Comparison of ENCODE assay signal across 8 cellular contexts in the genomic region with DNA sequence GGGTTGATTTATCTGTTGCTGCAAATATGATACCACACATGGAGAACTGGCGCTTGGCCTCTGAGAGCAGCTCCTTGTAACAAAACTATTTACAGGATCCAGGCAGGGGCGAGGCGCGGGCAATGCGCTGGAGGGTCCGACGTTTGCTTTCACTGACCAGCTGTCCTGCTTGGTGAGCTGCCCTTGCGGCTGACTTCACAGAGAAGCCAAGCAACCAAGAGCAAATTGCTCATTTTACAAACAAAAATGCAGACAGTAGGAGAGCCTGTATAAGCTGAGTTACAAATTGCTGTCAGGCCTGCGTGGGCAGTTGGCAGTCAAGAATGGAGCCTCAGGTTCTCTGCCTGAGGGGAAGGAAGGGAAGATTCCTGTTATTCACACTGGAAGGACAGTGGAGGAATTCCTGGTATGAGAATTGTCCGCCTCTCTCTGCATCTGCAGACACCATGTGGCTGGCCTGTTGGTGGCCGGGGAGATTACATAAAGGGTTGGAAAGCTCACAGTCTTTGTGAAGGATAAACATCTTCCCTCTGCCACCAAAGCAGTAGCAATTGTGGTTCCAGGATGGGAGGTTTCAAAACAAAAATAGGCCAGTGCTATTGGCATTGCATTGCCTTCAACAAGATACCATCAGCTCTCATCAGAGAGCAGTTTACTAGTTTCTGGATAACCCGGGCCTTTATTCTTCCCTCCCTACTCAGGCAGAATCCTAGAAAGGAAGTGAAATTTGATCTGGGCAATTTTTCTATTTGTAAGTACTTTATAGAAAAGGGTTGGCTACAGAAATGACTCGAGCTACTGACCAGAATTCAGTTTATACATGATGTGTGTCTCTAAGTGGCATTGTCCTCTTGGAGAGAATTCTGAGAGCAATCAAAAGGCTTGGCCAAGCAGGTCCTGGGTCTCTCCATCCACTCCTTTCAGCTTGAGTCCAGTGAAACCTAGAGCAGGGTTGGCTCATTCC.
DNase-seq lines count a peak whose midpoint lies in the region; ATAC-seq and TF ChIP-seq lines count a peak whose summit lies in the region.

No MANE protein-coding gene starts in this region.

- H3K27me3 Mint-ChIP-seq in H9 (ENCODE audit: low read depth): peaks cover 3% of the 10 kb centered on the region; the same call in 1 of the 2 replicates

- no peaks in the 10 kb centered on the region for H3K9me3 Mint-ChIP-seq in H9

- no peak overlapping the region for H3K9ac ChIP-seq in H9 (ENCODE audit: extremely low read depth, insufficient read length, low read length)

- no peak overlapping the region for H3K14ac ChIP-seq in H9 (ENCODE audit: insufficient read depth, low read length)

- no peak overlapping the region for H3K4me2 ChIP-seq in H9 (ENCODE audit: insufficient read depth, insufficient read length, low read length)

- no peaks in the 10 kb centered on the region for H3K79me2 ChIP-seq in H9 (ENCODE audit: insufficient read depth, low read length)

- WGBS in H9 (ENCODE audit: extremely low coverage, insufficient read length, low lambda C conversion rate): no CpG with 5 or more reads among the region's 13 CpGs
- 36 to 44% methylated on average over 13 of the region's 13 CpGs for WGBS in testis, 2 donors

- TF ChIP-seq POLR2A in uterus (IDR thresholded peaks at IDR 0.05) (no peak), testis (IDR thresholded peaks at IDR 0.05) (no peak)

- H3K79me1 ChIP-seq in H9 (ENCODE audit: insufficient read depth, low read depth, low read length, poor library complexity, severe bottlenecking): no peaks in the 10 kb centered on the region

- no peak overlapping the region for H3T11ph ChIP-seq in H9 (ENCODE audit: low read length)

- H2BK15ac ChIP-seq in H9 (ENCODE audit: low read depth, low read length): no peak overlapping the region

- H3K9me3 ChIP-seq in H9 (ENCODE audit: control insufficient read depth, low read depth, low read length): no peaks in the 10 kb centered on the region
- H3K9me3 ChIP-seq in uterus: no peaks in the 10 kb centered on the region
- H3K9me3 ChIP-seq in testis: no peaks in the 10 kb centered on the region

- no peak overlapping the region for H2AK5ac ChIP-seq in H9 (ENCODE audit: insufficient read length, low read length)

- H3K18ac ChIP-seq in H9 (ENCODE audit: insufficient read length, low read depth, low read length): no peak overlapping the region

- no peaks in the 10 kb centered on the region for H3K36me3 ChIP-seq in uterus
- no peaks in the 10 kb centered on the region for H3K36me3 ChIP-seq in testis (ENCODE audit: low read depth, missing control alignments)

- H3K27ac ChIP-seq in H9 (ENCODE audit: insufficient read length, low read depth, low read length) (no peak overlapping the region), uterus (no peak overlapping the region), testis (no peak overlapping the region)

- H3K27ac Mint-ChIP-seq in H9: peak overlapping the region in 1 of 3 experiments; percentile 77; a peak in 2 of 7 replicates

- no peak overlapping the region for H3K23ac ChIP-seq in H9 (ENCODE audit: insufficient read length, low read depth, low read length)

- H3K36me3 Mint-ChIP-seq in H9 (ENCODE audit: insufficient read depth in 1 of 3, low read depth in 3 of 3): no peaks in the 10 kb centered on the region

- ATAC-seq in GM19397 (IDR thresholded peaks at IDR 0.05; ENCODE audit: unreplicated experiment) (no peak), left lobe of liver (no peak)

- no peak overlapping the region for H2BK5ac ChIP-seq in H9 (ENCODE audit: insufficient read length, low read length)

- no peaks in the 10 kb centered on the region for H4K20me1 ChIP-seq in H9 (ENCODE audit: control insufficient read depth, insufficient read depth, insufficient read length)

- no peak overlapping the region for H3K56ac ChIP-seq in H9 (ENCODE audit: insufficient read length, low read depth, low read length)

- H2BK12ac ChIP-seq in H9 (ENCODE audit: insufficient read length, low read depth, low read length): no peak overlapping the region

- H4K91ac ChIP-seq in H9 (ENCODE audit: insufficient read length, low read depth, low read length): no peak overlapping the region

- no peak overlapping the region for H3K4me3 ChIP-seq in uterus
- no peak overlapping the region for H3K4me3 ChIP-seq in testis

- peak; percentile 86 for DNase-seq in AG08395 (ENCODE audit: low spot score)
- DNase-seq in H9: peak; percentile 47
- peak; percentile 6 for DNase-seq in amniotic stem cell (lab: John Stamatoyannopoulos, UW)
- DNase-seq in kidney glomerular epithelial cell (lab: John Stamatoyannopoulos, UW): peak; percentile 86
- no peak for DNase-seq in left lobe of liver (ENCODE audit: low spot score)
- DNase-seq in uterus: no peak
- DNase-seq in testis: no peak

- peaks cover 15 to 16% of the 10 kb centered on the region in 2 experiments; a peak in 3 of 4 replicates for H3K4me1 Mint-ChIP-seq in H9

- no peak overlapping the region for H2AFZ ChIP-seq in H9 (ENCODE audit: low read length)

- no peak overlapping the region for H4K8ac ChIP-seq in H9 (replicated peaks; ENCODE audit: insufficient read length, low read depth, low read length)

- no peaks in the 10 kb centered on the region for H3K23me2 ChIP-seq in H9 (ENCODE audit: insufficient read length, low read depth, low read length, poor library complexity, severe bottlenecking)

- H3K27me3 ChIP-seq in H9 (ENCODE audit: insufficient read depth, low read length) (no peaks in the 10 kb centered on the region), uterus (no peaks in the 10 kb centered on the region), testis (no peaks in the 10 kb centered on the region)

- no peak overlapping the region for H4K5ac ChIP-seq in H9 (ENCODE audit: insufficient read length, low read depth, low read length)

- intact Hi-C loops in uterus (cut with DNase I; ENCODE audit: low total_unique reads) (no loop called here), testis (cut with DNase I; ENCODE audit: low total_unique reads) (no loop called here)

- H3K4me3 Mint-ChIP-seq in H9: no peak overlapping the region

- H3K4me1 ChIP-seq in H9 (ENCODE audit: insufficient read depth, low read length) (no peaks in the 10 kb centered on the region; the same call in 1 of the 2 replicates), uterus (no peaks in the 10 kb centered on the region), testis (peaks cover 3% of the 10 kb centered on the region)

- no peak overlapping the region for H3K4ac ChIP-seq in H9 (ENCODE audit: low read depth, low read length)

- no peak overlapping the region for H2BK20ac ChIP-seq in H9 (ENCODE audit: low read depth, low read length, poor library complexity, severe bottlenecking)

- no peak overlapping the region for H2BK120ac ChIP-seq in H9 (ENCODE audit: low read depth, low read length, poor library complexity, severe bottlenecking)

- TF ChIP-seq CTCF in H9 (conservative IDR thresholded peaks at IDR 0.05) (no peak), uterus (IDR thresholded peaks at IDR 0.05) (no peak), testis (IDR thresholded peaks at IDR 0.05) (no peak)

Comparison
In these comparisons a context has a peak if more than half of its experiments do, and no peak if none do; other contexts are left out.
1. DNase-seq: peak in AG08395 (single experiment), H9 (single experiment), amniotic stem cell (single experiment) and kidney glomerular epithelial cell (single experiment); none in left lobe of liver (single experiment), uterus (0 of 2) and testis (single experiment).